12 cellular contexts compared by ENCODE assay signal in the genomic region with DNA sequence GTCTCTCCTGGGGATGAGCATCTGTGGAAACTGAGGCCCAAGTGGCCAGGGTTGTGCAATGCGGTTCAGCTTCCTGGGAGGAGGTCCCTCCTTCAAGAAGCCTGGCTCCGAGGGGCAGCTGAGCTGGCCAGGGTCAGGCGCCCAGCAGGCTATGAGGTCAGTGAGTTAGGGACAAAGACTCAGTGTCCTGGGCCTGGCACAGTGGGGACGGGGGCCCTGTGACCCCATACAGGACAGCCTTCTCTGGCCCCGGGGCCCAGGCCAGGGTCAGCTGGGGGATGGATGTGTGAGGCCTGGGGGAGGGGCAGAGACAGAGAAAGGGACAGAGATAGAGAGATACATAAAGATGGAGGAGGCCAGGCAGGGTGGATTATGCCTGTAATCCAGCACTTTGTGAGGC. TPM values are rescaled to one million over a fixed set of nuclear protein-coding genes. Genes with fewer than 3 reads are reported as not detected.
DNase-seq lines count a peak whose midpoint lies in the region; ATAC-seq and TF ChIP-seq lines count a peak whose summit lies in the region.
"Had no signal": no experiment of that assay in that cellular context is flagged by ENCODE, and none has a peak within 500 bp of the region (broad histone marks: within the 10 kb centered on the region; RNA-seq: fewer than 3 reads in every experiment).

No MANE protein-coding gene starts in this region.

- no peak overlapping the region for H3K4me3 ChIP-seq in lower lobe of right lung
- no peak overlapping the region for H3K4me3 ChIP-seq in SK-N-SH (ENCODE audit: low read depth in 2 of 2, low read length in 1 of 2)
- H3K4me3 ChIP-seq: sigmoid colon had no signal

- peak overlapping the region; percentile 94 for H3K27ac Mint-ChIP-seq in T-helper 2 cell treated with Interferon-gamma antibody and Interleukin-4, amounts not matched to agents 5 μg/mL and 100 μg/mL, for 36 hours
- H3K27ac Mint-ChIP-seq in activated naive CD8-positive, alpha-beta T cell treated with anti-CD3 and anti-CD28 coated beads for 36 hours, result peak overlapping the region; percentile 96

- H3K9me3 Mint-ChIP-seq in T-helper 2 cell treated with Interferon-gamma antibody and Interleukin-4, amounts not matched to agents 5 μg/mL and 100 μg/mL, for 36 hours, result no peaks in the 10 kb centered on the region
- no peaks in the 10 kb centered on the region for H3K9me3 Mint-ChIP-seq in activated naive CD8-positive, alpha-beta T cell treated with anti-CD3 and anti-CD28 coated beads for 36 hours

- peak overlapping the region; percentile 78 for H3K27ac ChIP-seq in lower lobe of right lung
- peak overlapping the region; percentile 97 for H3K27ac ChIP-seq in temporal lobe (ENCODE audit: low read depth, low read length)
- no peak overlapping the region for H3K27ac ChIP-seq in SK-N-SH (ENCODE audit: low read depth in 2 of 2, low read length in 1 of 2)

- H3F3A ChIP-seq in SK-N-SH (replicated peaks; ENCODE audit: insufficient read depth), result peaks cover 4% of the 10 kb centered on the region

- H3K36me3 ChIP-seq in lower lobe of right lung (no peaks in the 10 kb centered on the region), SK-N-SH (replicated peaks in 1 of 2; ENCODE audit: control insufficient read depth in 1 of 2, insufficient read depth in 2 of 2, low read length in 1 of 2) (no peaks in the 10 kb centered on the region)
- H3K36me3 ChIP-seq: sigmoid colon had no signal

- no peak for DNase-seq in T-helper 2 cell treated with Interferon-gamma antibody and Interleukin-4, amounts not matched to agents 5 μg/mL and 100 μg/mL, for 36 hours (ENCODE audit: low spot score)
- DNase-seq in T-helper 2 cell, result no peak
- DNase-seq in activated naive CD8-positive, alpha-beta T cell treated with anti-CD3 and anti-CD28 coated beads for 36 hours, result peak; percentile 14
- no peak for DNase-seq in lower lobe of right lung
- DNase-seq in DMS53 (lab: John Stamatoyannopoulos, UW), result no peak
- no peak for DNase-seq in NCI-H2029 (lab: John Stamatoyannopoulos, UW)
- no peak for DNase-seq in SK-N-SH
- DNase-seq: 8988T, KG1 had no signal

- CTCF ChIA-PET in SK-N-SH (lab: Yijun Ruan, JAX), result no interaction called here

- H3K27me3 ChIP-seq in lower lobe of right lung (ENCODE audit: low read depth) (no peaks in the 10 kb centered on the region), SK-N-SH (ENCODE audit: insufficient read depth) (no peaks in the 10 kb centered on the region)
- H3K27me3 ChIP-seq: sigmoid colon had no signal

- TF ChIP-seq EP300 in SK-N-SH (IDR thresholded peaks at IDR 0.05; ENCODE audit: borderline replicate concordance in 1 of 2, low read depth in 1 of 2, low read length in 1 of 2), result no peak

- WGBS in SK-N-SH (ENCODE audit: low lambda C conversion rate), result 83% methylated on average over 5 of the region's 5 CpGs

- H3K9me2 ChIP-seq in SK-N-SH, result no peaks in the 10 kb centered on the region

- TF ChIP-seq RAD21 in SK-N-SH (IDR thresholded peaks at IDR 0.05; ENCODE audit: low read length), result no peak

- no peak for TF ChIP-seq CTCF in lower lobe of right lung (IDR thresholded peaks at IDR 0.05)
- TF ChIP-seq CTCF in SK-N-SH (IDR thresholded peaks at IDR 0.05), result no peak

- H3K9me3 ChIP-seq in lower lobe of right lung (no peaks in the 10 kb centered on the region), SK-N-SH (no peaks in the 10 kb centered on the region)
- H3K9me3 ChIP-seq: sigmoid colon had no signal

- no peak for ATAC-seq in lower lobe of right lung

- POLR2A ChIA-PET in SK-N-SH (lab: Yijun Ruan, JAX), result no interaction called here

- peaks cover 10% of the 10 kb centered on the region for H3K36me3 Mint-ChIP-seq in T-helper 2 cell treated with Interferon-gamma antibody and Interleukin-4, amounts not matched to agents 5 μg/mL and 100 μg/mL, for 36 hours (ENCODE audit: low read depth)
- no peaks in the 10 kb centered on the region for H3K36me3 Mint-ChIP-seq in activated naive CD8-positive, alpha-beta T cell treated with anti-CD3 and anti-CD28 coated beads for 36 hours

- H2AFZ ChIP-seq in SK-N-SH (ENCODE audit: low read depth), result no peak overlapping the region

- H3K4me2 ChIP-seq in SK-N-SH, result no peak overlapping the region

- H3K4me3 Mint-ChIP-seq in T-helper 2 cell treated with Interferon-gamma antibody and Interleukin-4, amounts not matched to agents 5 μg/mL and 100 μg/mL, for 36 hours, result peak overlapping the region; percentile 42
- peak overlapping the region; percentile 58 for H3K4me3 Mint-ChIP-seq in activated naive CD8-positive, alpha-beta T cell treated with anti-CD3 and anti-CD28 coated beads for 36 hours

- intact Hi-C loops in lower lobe of right lung (cut with DNase I), result no loop called here

- H4K20me1 ChIP-seq in SK-N-SH (ENCODE audit: insufficient read depth), result no peaks in the 10 kb centered on the region

- H3K9ac ChIP-seq in SK-N-SH, result no peak overlapping the region

- H3K4me1 ChIP-seq in lower lobe of right lung (peaks cover 22% of the 10 kb centered on the region), SK-N-SH (ENCODE audit: control insufficient read depth in 1 of 2, insufficient read depth in 2 of 2, low read depth in 1 of 2, low read length in 1 of 2) (no peaks in the 10 kb centered on the region)
- H3K4me1 ChIP-seq: sigmoid colon had no signal

- H3K79me2 ChIP-seq in SK-N-SH (ENCODE audit: insufficient read depth), result no peaks in the 10 kb centered on the region

- peaks cover 50% of the 10 kb centered on the region for H3K4me1 Mint-ChIP-seq in T-helper 2 cell treated with Interferon-gamma antibody and Interleukin-4, amounts not matched to agents 5 μg/mL and 100 μg/mL, for 36 hours (ENCODE audit: low read depth)
- H3K4me1 Mint-ChIP-seq in activated naive CD8-positive, alpha-beta T cell treated with anti-CD3 and anti-CD28 coated beads for 36 hours, result peaks cover 59% of the 10 kb centered on the region

- H3K27me3 Mint-ChIP-seq in T-helper 2 cell treated with Interferon-gamma antibody and Interleukin-4, amounts not matched to agents 5 μg/mL and 100 μg/mL, for 36 hours (ENCODE audit: low read depth), result no peaks in the 10 kb centered on the region
- no peaks in the 10 kb centered on the region for H3K27me3 Mint-ChIP-seq in activated naive CD8-positive, alpha-beta T cell treated with anti-CD3 and anti-CD28 coated beads for 36 hours

TF ChIP-seq in SK-N-SH, 30 proteins besides CTCF, POLR2A, EP300 and RAD21:
- no peak for TF ChIP-seq NRF1 (IDR thresholded peaks at IDR 0.05; ENCODE audit: low read depth, low read length)

RNA-seq across cellular contexts. Expression of gene IL12RB1, which starts 3.0 kb away (rescaled TPM):
- 10 to 100 TPM; 26.5 to 26.9 TPM for total RNA-seq in activated naive CD8-positive, alpha-beta T cell treated with anti-CD3 and anti-CD28 coated beads for 36 hours
- total RNA-seq in lower lobe of right lung (14.6 TPM), temporal lobe (not detected)
- polyA plus RNA-seq in SK-N-SH (2012; rRNA removed), result 0.02 TPM in 1 of 2 replicates, not detected in the other
- 0.05 TPM in 1 of 2 replicates, not detected in the other for polyA plus RNA-seq in SK-N-SH (2012; cell fraction: cytosol; rRNA removed)
- polyA plus RNA-seq in SK-N-SH (2012; cell fraction: nucleus; rRNA removed), result not detected in 2 replicates
- total RNA-seq: SK-MEL-5 had no signal

RNA-seq across cellular contexts. Expression of gene MAST3, which starts 7.9 kb away (rescaled TPM):
- 10 to 100 TPM; 11.8 to 14.4 TPM for total RNA-seq in activated naive CD8-positive, alpha-beta T cell treated with anti-CD3 and anti-CD28 coated beads for 36 hours
- total RNA-seq in lower lobe of right lung, result 29.2 TPM
- 7.6 TPM for total RNA-seq in temporal lobe
- 3.1 and 4.5 TPM in 2 replicates for polyA plus RNA-seq in SK-N-SH (2012; rRNA removed)
- polyA plus RNA-seq in SK-N-SH (2012; cell fraction: cytosol; rRNA removed), result 1.9 and 3.1 TPM in 2 replicates
- 12.8 and 17.8 TPM in 2 replicates for polyA plus RNA-seq in SK-N-SH (2012; cell fraction: nucleus; rRNA removed)

Comparison
In these comparisons a context has a peak if more than half of its experiments do, and no peak if none do; other contexts are left out.
1. H3K27ac ChIP-seq: peak in lower lobe of right lung (single experiment) and temporal lobe (single experiment); none in SK-N-SH (0 of 2).
2. RNA of gene IL12RB1, which starts 3.0 kb away (total RNA-seq): 26.5 to 26.9 TPM in activated naive CD8-positive, alpha-beta T cell treated with anti-CD3 and anti-CD28 coated beads for 36 hours and 14.6 TPM in lower lobe of right lung (single experiment); not detected in temporal lobe (single experiment); every median in the first group is over 10 times any median in the second.